Comparison of ENCODE assay signal across 14 cellular contexts in the genomic region with DNA sequence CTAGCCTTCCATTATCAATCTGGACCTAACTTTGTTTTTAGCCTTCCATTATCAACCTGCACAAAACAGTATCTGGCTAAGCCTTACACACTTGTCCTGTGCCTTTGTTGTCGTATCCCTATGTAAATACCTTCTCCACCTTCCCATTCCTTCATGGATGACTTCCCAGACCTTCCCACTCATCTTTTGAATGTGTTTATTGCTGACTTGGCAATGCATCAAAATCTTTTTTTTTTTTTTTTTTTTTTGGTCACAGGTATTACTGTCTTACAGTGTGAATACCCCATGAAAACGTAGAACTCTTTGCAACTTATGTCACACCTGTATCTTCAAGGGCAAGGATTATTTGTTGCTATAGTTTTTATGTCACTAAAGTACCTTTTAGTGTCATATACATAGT.
"Had no signal": no experiment of that assay in that cellular context is flagged by ENCODE, and none has a peak within 500 bp of the region (broad histone marks: within the 10 kb centered on the region; RNA-seq: fewer than 3 reads in every experiment).

No MANE protein-coding gene starts in this region.

- ATAC-seq: activated T-helper 17 cell treated with anti-CD3 and anti-CD28 coated beads, Interleukin-2, amount 50 U/mL, for 72 hours; left cardiac atrium had no signal

- H3K27me3 Mint-ChIP-seq: activated CD4-positive, alpha-beta memory T cell treated with anti-CD3 and anti-CD28 coated beads, Interleukin-2, amount 10 ng/mL, durations not matched to agents 7 days and 5 days; activated T-helper 17 cell treated with anti-CD3 and anti-CD28 coated beads, Interleukin-2, amount 50 U/mL, for 72 hours; naive B cell had no signal

- H3K9me3 Mint-ChIP-seq: activated CD4-positive, alpha-beta memory T cell treated with anti-CD3 and anti-CD28 coated beads, Interleukin-2, amount 10 ng/mL, durations not matched to agents 7 days and 5 days; activated naive CD4-positive, alpha-beta T cell treated with anti-CD3 and anti-CD28 coated beads for 36 hours; activated T-helper 17 cell treated with anti-CD3 and anti-CD28 coated beads, Interleukin-2, amount 50 U/mL, for 72 hours; naive B cell had no signal

- H3K4me1 ChIP-seq: transverse colon had no signal

- H3K4me3 Mint-ChIP-seq: activated CD4-positive, alpha-beta memory T cell treated with anti-CD3 and anti-CD28 coated beads, Interleukin-2, amount 10 ng/mL, durations not matched to agents 7 days and 5 days; activated naive CD4-positive, alpha-beta T cell treated with anti-CD3 and anti-CD28 coated beads for 36 hours; activated T-helper 17 cell treated with anti-CD3 and anti-CD28 coated beads, Interleukin-2, amount 50 U/mL, for 72 hours; naive B cell had no signal

- H3K9me3 ChIP-seq: transverse colon had no signal

- DNase-seq: activated CD4-positive, alpha-beta memory T cell treated with anti-CD3 and anti-CD28 coated beads, Interleukin-2, amount 10 ng/mL, durations not matched to agents 7 days and 5 days; activated CD4-positive, alpha-beta T cell treated with anti-CD3 and anti-CD28 coated beads for 1 hour; activated naive CD4-positive, alpha-beta T cell treated with anti-CD3 and anti-CD28 coated beads for 36 hours; dorsolateral prefrontal cortex; hippocampal formation; left cardiac atrium; naive B cell; nucleus accumbens; stimulated activated CD4-positive, alpha-beta T cell treated with anti-CD3 and anti-CD28 coated beads, Interleukin-12 subunit alpha, Interleukin-12 subunit beta, amount 100 ng/mL, for 4 hours; stimulated activated naive CD4-positive, alpha-beta T cell; substantia nigra; transverse colon had no signal

- H3K4me1 Mint-ChIP-seq: activated CD4-positive, alpha-beta memory T cell treated with anti-CD3 and anti-CD28 coated beads, Interleukin-2, amount 10 ng/mL, durations not matched to agents 7 days and 5 days; activated T-helper 17 cell treated with anti-CD3 and anti-CD28 coated beads, Interleukin-2, amount 50 U/mL, for 72 hours; naive B cell had no signal

- H3K27ac ChIP-seq: transverse colon had no signal

- H3K27me3 ChIP-seq: dorsolateral prefrontal cortex, transverse colon had no signal

- H3K4me3 ChIP-seq: dorsolateral prefrontal cortex, lung, transverse colon had no signal

- H3K27ac Mint-ChIP-seq: activated CD4-positive, alpha-beta memory T cell treated with anti-CD3 and anti-CD28 coated beads, Interleukin-2, amount 10 ng/mL, durations not matched to agents 7 days and 5 days; activated naive CD4-positive, alpha-beta T cell treated with anti-CD3 and anti-CD28 coated beads for 36 hours; activated T-helper 17 cell treated with anti-CD3 and anti-CD28 coated beads, Interleukin-2, amount 50 U/mL, for 72 hours had no signal
